ENCODE assay signal across 12 cellular contexts in genomic region chr12:2295941-2296461, GRCh38.
DNase-seq lines count a peak whose midpoint lies in the region; ATAC-seq and TF ChIP-seq lines count a peak whose summit lies in the region.
"Had no signal": no experiment of that assay in that cellular context is flagged by ENCODE, and none has a peak within 500 bp of the region (broad histone marks: within the 10 kb centered on the region; RNA-seq: fewer than 3 reads in every experiment).

No MANE protein-coding gene starts in this region.

- no peak overlapping the region for H3K27ac ChIP-seq in HEK293 (ENCODE audit: extremely low read depth, low read depth, low read length)
- no peak overlapping the region for H3K27ac ChIP-seq in SJCRH30
- H3K27ac ChIP-seq: ovary had no signal

- H3K36me3 ChIP-seq in HEK293 (ENCODE audit: control insufficient read depth in 2 of 2, insufficient read depth in 1 of 2, low read length in 2 of 2), result no peaks in the 10 kb centered on the region
- no peaks in the 10 kb centered on the region for H3K36me3 ChIP-seq in SJCRH30
- H3K36me3 ChIP-seq: ovary had no signal

- TF ChIP-seq CTCF in HEK293 (tag by site-specific recombination; IDR thresholded peaks at IDR 0.05) (no peak), fibroblast of the aortic adventitia (IDR thresholded peaks at IDR 0.05; ENCODE audit: insufficient read depth, low read length) (no peak)

- POLR2A ChIA-PET in HEK293 (lab: Yijun Ruan, JAX), result no interaction called here

- H3K27me3 ChIP-seq in SJCRH30, result peaks cover 20% of the 10 kb centered on the region; the same call in 1 of the 2 replicates
- H3K27me3 ChIP-seq: ovary had no signal

- H3K4me1 ChIP-seq in HEK293 (ENCODE audit: control insufficient read depth, insufficient read depth, low read length) (0 out of 2 replicates have a peak, but pooled peaks cover 2% of the 10 kb centered on the region), SJCRH30 (no peaks in the 10 kb centered on the region)

- CTCF ChIA-PET in HEK293 (lab: Yijun Ruan, JAX), result no interaction called here

- H3K4me3 ChIP-seq in HEK293 (ENCODE audit: low read depth, low read length) (no peak overlapping the region), SJCRH30 (no peak overlapping the region), fibroblast of the aortic adventitia (ENCODE audit: low read depth, low read length) (no peak overlapping the region), skeletal muscle cell (ENCODE audit: low read depth, low read length) (no peak overlapping the region)
- H3K4me3 ChIP-seq: ovary had no signal

- DNase-seq in SJCRH30 (peak; percentile 26 to 57), fibroblast of the aortic adventitia (ENCODE audit: low read depth) (peak; percentile 72), skeletal muscle cell (ENCODE audit: low read depth) (peak; percentile 77), NCI-H2081 treated with DMSO at 0.1 percent for 48 hours (lab: John Stamatoyannopoulos, UW) (no peak)
- DNase-seq in activated CD4-positive, alpha-beta T cell treated with anti-CD3 and anti-CD28 coated beads for 1 hour, result no peak
- DNase-seq: activated CD4-positive, alpha-beta memory T cell treated with anti-CD3 and anti-CD28 coated beads for 36 hours; kidney; NCI-H510A treated with DMSO at 0.1 percent for 48 hours; ovary had no signal

- H3K9me3 ChIP-seq in HEK293 (ENCODE audit: control insufficient read depth, insufficient read depth, low read depth, low read length) (no peaks in the 10 kb centered on the region), SJCRH30 (replicated peaks) (no peaks in the 10 kb centered on the region)
- H3K9me3 ChIP-seq: ovary had no signal

- ATAC-seq in GM19467 (IDR thresholded peaks at IDR 0.05; ENCODE audit: unreplicated experiment), result no peak
- ATAC-seq in HG03457 (IDR thresholded peaks at IDR 0.05; ENCODE audit: unreplicated experiment), result no peak

TF ChIP-seq in HEK293, 187 proteins besides CTCF, POLR2A, EP300 and RAD21:
- TF ChIP-seq ZFHX2 (tag by site-specific recombination; conservative IDR thresholded peaks at IDR 0.05) (no peak), ZNF600 (tag by site-specific recombination; IDR thresholded peaks at IDR 0.05) (peak; percentile 53), SCRT2 (tag by site-specific recombination; IDR thresholded peaks at IDR 0.05) (0 out of 2 replicates have a peak, but pooled peaks have one; percentile 27), YY2 (tag by site-specific recombination; IDR thresholded peaks at IDR 0.05) (peak; percentile 64; the same call in 1 of the 2 replicates), ZBTB21 (tag by site-specific recombination; IDR thresholded peaks at IDR 0.05) (0 out of 2 replicates have a peak, but pooled peaks have one; percentile 14), ZNF324 (tag by site-specific recombination; IDR thresholded peaks at IDR 0.05) (no peak), ZBTB17 (tag by site-specific recombination; IDR thresholded peaks at IDR 0.05) (peak; percentile 48; the same call in 1 of the 2 replicates), ZIC2 (tag by site-specific recombination; IDR thresholded peaks at IDR 0.05) (peak; percentile 36)

Comparison
In these comparisons a context has a peak if more than half of its experiments do, and no peak if none do; other contexts are left out.
1. DNase-seq: peak in SJCRH30 (2 of 2), fibroblast of the aortic adventitia (single experiment) and skeletal muscle cell (single experiment); none in NCI-H2081 treated with DMSO at 0.1 percent for 48 hours (single experiment) and activated CD4-positive, alpha-beta T cell treated with anti-CD3 and anti-CD28 coated beads for 1 hour (single experiment).